ENCODE assay signal across 8 cellular contexts in the genomic region with DNA sequence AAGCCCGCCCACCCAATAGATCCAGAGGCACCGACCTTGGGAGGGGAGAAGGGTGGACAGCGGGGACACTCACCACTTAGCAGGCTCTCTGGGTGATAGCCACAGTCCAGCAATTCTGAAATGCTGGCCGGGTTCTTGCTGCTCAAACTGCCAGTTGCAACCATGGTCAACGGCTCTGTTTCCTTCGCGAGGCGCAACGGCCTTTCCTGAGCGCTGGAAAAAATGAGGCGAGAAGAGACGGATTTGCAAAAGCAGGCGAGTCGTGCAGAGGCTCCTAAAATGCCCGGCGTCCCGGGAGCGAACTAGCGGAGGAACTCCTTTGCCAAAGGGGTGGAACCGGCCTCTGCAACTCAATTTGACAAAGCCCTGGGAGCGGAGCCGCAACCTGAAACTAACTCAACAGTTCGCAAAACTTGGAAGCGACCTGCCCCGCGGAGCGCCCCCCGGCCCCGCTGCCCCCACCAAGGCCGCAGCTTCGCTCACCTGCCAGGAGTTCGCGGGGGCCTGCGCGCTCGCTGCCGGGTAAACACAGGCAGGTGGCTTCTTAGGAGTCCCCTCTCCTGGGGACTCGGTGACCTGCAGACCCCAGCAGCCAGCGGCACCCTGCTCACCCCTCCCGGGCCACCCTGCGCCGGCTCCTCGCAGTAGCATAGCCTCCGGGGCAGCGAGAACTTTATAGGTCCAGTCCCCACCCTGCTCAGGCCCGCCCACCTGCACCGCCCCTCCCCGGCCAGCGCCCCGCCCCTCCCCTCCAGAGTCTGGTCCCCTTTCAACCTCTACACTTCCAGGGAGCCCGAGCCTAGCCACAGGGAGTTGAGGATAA. TPM values are rescaled to one million over a fixed set of nuclear protein-coding genes. Genes with fewer than 3 reads are reported as not detected.
DNase-seq lines count a peak whose midpoint lies in the region; ATAC-seq and TF ChIP-seq lines count a peak whose summit lies in the region.

A gene with protein sequence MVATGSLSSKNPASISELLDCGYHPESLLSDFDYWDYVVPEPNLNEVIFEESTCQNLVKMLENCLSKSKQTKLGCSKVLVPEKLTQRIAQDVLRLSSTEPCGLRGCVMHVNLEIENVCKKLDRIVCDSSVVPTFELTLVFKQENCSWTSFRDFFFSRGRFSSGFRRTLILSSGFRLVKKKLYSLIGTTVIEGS (minus strand): TSS at position 649 of the 823 bp plus-strand sequence. CDS start 485 bp downstream, at position 164.

- H3K27me3 Mint-ChIP-seq in activated CD8-positive, alpha-beta memory T cell treated with anti-CD3 and anti-CD28 coated beads, Interleukin-2, amount 10 ng/mL, durations not matched to agents 7 days and 5 days: peaks cover 57% of the 10 kb centered on the region
- H3K27me3 Mint-ChIP-seq in nephron progenitor cell (ENCODE audit: low read depth, poor library complexity): peaks cover 53% of the 10 kb centered on the region

- TF ChIP-seq CTCF in fibroblast of pulmonary artery (IDR thresholded peaks at IDR 0.05; ENCODE audit: low read length, missing control alignments) (no peak), nephron progenitor cell (IDR thresholded peaks at IDR 0.05) (no peak)

- H3K27me3 ChIP-seq in H7 (ENCODE audit: control insufficient read depth, insufficient read depth, low read length): peaks cover 25% of the 10 kb centered on the region

- H3K4me3 Mint-ChIP-seq in activated CD8-positive, alpha-beta memory T cell treated with anti-CD3 and anti-CD28 coated beads, Interleukin-2, amount 10 ng/mL, durations not matched to agents 7 days and 5 days: peak within 1 kb of the TSS; percentile 59
- H3K4me3 Mint-ChIP-seq in nephron progenitor cell: peak within 1 kb of the TSS; percentile 87

- CTCF ChIA-PET in activated CD8-positive, alpha-beta memory T cell treated with anti-CD3 and anti-CD28 coated beads, Interleukin-2, amount 10 ng/mL, durations not matched to agents 7 days and 5 days (lab: Charles Lee): no interaction called here

- peaks cover 5% of the 10 kb centered on the region for H3K36me3 Mint-ChIP-seq in activated CD8-positive, alpha-beta memory T cell treated with anti-CD3 and anti-CD28 coated beads, Interleukin-2, amount 10 ng/mL, durations not matched to agents 7 days and 5 days
- H3K36me3 Mint-ChIP-seq in nephron progenitor cell (ENCODE audit: low read depth): no peaks in the 10 kb centered on the region

- ATAC-seq in activated CD8-positive, alpha-beta memory T cell treated with anti-CD3 and anti-CD28 coated beads, Interleukin-2, amount 10 ng/mL, durations not matched to agents 7 days and 5 days: peak; percentile 88
- ATAC-seq in HG03196 (IDR thresholded peaks at IDR 0.05; ENCODE audit: unreplicated experiment): no peak

- H3K4me1 Mint-ChIP-seq in activated CD8-positive, alpha-beta memory T cell treated with anti-CD3 and anti-CD28 coated beads, Interleukin-2, amount 10 ng/mL, durations not matched to agents 7 days and 5 days: peaks cover 17% of the 10 kb centered on the region
- peaks cover 24% of the 10 kb centered on the region for H3K4me1 Mint-ChIP-seq in nephron progenitor cell

- peak within 1 kb of the TSS; percentile 68 for H3K4me3 ChIP-seq in H7 (ENCODE audit: insufficient read depth, low read depth, low read length)
- H3K4me3 ChIP-seq in fibroblast of pulmonary artery (replicated peaks; ENCODE audit: low read depth, low read length): peak within 1 kb of the TSS; percentile 60

- DNase-seq in AG08396 (ENCODE audit: low spot score): peak; percentile 77
- peak; percentile 88 for DNase-seq in H7
- DNase-seq in activated CD8-positive, alpha-beta memory T cell treated with anti-CD3 and anti-CD28 coated beads, Interleukin-2, amount 10 ng/mL, durations not matched to agents 7 days and 5 days: no peak
- peak; percentile 46 for DNase-seq in fibroblast of pulmonary artery (ENCODE audit: low read depth)
- DNase-seq in nephron progenitor cell: peak; percentile 74
- DNase-seq in mesenteric fat pad (ENCODE audit: low spot score): no peak
- DNase-seq in globus pallidus (ENCODE audit: low spot score): no peak

- no peak within 1 kb of the TSS for H3K27ac Mint-ChIP-seq in activated CD8-positive, alpha-beta memory T cell treated with anti-CD3 and anti-CD28 coated beads, Interleukin-2, amount 10 ng/mL, durations not matched to agents 7 days and 5 days
- no peak within 1 kb of the TSS for H3K27ac Mint-ChIP-seq in nephron progenitor cell

- H3K36me3 ChIP-seq in H7 (replicated peaks; ENCODE audit: control insufficient read depth, insufficient read depth, low read length): no peaks in the 10 kb centered on the region

- no peaks in the 10 kb centered on the region for H3K9me3 Mint-ChIP-seq in activated CD8-positive, alpha-beta memory T cell treated with anti-CD3 and anti-CD28 coated beads, Interleukin-2, amount 10 ng/mL, durations not matched to agents 7 days and 5 days (ENCODE audit: low read depth)
- no peaks in the 10 kb centered on the region for H3K9me3 Mint-ChIP-seq in nephron progenitor cell

RNA-seq across cellular contexts. Expression of the gene that starts here (rescaled TPM):
- 8.0 and 10.2 TPM in 2 replicates for total RNA-seq in H7 (2014; rRNA removed; shearing (Covaris generic))
- total RNA-seq in activated CD8-positive, alpha-beta memory T cell treated with anti-CD3 and anti-CD28 coated beads, Interleukin-2, amount 10 ng/mL, durations not matched to agents 7 days and 5 days: under 1 TPM; 0.21 to 0.58 TPM
- total RNA-seq in mesenteric fat pad: 3.7 TPM

Comparison
In these comparisons a context has a peak if more than half of its experiments do, and no peak if none do; other contexts are left out.
1. Peak in ATAC-seq in activated CD8-positive, alpha-beta memory T cell treated with anti-CD3 and anti-CD28 coated beads, Interleukin-2, amount 10 ng/mL, durations not matched to agents 7 days and 5 days; RNA of the gene not detected or under 1 TPM.
2. DNase-seq: peak in AG08396 (single experiment), H7 (single experiment), fibroblast of pulmonary artery (single experiment) and nephron progenitor cell (single experiment); none in activated CD8-positive, alpha-beta memory T cell treated with anti-CD3 and anti-CD28 coated beads, Interleukin-2, amount 10 ng/mL, durations not matched to agents 7 days and 5 days (single experiment), mesenteric fat pad (single experiment) and globus pallidus (single experiment).